Comparison of ENCODE assay signal across 1 cellular context in the genomic region with DNA sequence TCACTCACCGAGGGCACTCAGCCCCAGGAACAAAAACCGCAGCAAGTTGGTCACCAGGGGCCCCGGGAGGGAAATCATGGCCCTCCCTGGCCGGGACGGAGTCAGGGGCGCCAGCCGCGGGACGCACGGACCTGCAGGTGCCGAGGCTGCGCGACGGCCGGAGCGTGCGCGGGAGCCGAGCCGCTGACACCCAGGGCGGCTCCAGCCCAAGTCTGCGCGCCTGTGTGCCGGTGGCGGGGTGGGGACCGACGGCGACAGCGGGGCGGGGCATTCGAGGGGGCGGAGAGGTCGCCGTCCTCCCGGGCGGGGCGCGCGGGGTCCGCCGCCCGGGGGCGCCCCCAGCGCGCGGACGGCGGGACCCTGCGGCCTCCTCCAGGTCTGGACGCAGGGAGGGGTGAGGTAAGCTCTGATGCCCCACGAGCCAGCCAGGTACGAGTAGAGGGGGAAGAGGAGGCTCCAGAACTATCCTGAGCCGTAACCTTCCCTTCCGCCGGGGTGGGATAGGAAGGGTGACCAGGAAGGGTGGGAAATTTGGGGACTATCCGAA.
TF ChIP-seq lines count a peak whose summit lies in the region.

A gene with protein sequence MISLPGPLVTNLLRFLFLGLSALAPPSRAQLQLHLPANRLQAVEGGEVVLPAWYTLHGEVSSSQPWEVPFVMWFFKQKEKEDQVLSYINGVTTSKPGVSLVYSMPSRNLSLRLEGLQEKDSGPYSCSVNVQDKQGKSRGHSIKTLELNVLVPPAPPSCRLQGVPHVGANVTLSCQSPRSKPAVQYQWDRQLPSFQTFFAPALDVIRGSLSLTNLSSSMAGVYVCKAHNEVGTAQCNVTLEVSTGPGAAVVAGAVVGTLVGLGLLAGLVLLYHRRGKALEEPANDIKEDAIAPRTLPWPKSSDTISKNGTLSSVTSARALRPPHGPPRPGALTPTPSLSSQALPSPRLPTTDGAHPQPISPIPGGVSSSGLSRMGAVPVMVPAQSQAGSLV (minus strand): TSS at position 214 of the 547 bp plus-strand sequence. CDS start 136 bp downstream, at position 78.

TF ChIP-seq in K562, 482 proteins besides CTCF, POLR2A, EP300 and RAD21 (continued from another document and continues in another):
- TF ChIP-seq, protein P1, sequence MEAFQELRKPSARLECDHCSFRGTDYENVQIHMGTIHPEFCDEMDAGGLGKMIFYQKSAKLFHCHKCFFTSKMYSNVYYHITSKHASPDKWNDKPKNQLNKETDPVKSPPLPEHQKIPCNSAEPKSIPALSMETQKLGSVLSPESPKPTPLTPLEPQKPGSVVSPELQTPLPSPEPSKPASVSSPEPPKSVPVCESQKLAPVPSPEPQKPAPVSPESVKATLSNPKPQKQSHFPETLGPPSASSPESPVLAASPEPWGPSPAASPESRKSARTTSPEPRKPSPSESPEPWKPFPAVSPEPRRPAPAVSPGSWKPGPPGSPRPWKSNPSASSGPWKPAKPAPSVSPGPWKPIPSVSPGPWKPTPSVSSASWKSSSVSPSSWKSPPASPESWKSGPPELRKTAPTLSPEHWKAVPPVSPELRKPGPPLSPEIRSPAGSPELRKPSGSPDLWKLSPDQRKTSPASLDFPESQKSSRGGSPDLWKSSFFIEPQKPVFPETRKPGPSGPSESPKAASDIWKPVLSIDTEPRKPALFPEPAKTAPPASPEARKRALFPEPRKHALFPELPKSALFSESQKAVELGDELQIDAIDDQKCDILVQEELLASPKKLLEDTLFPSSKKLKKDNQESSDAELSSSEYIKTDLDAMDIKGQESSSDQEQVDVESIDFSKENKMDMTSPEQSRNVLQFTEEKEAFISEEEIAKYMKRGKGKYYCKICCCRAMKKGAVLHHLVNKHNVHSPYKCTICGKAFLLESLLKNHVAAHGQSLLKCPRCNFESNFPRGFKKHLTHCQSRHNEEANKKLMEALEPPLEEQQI (IDR thresholded peaks at IDR 0.05) = no peak
- TF ChIP-seq, protein P2, sequence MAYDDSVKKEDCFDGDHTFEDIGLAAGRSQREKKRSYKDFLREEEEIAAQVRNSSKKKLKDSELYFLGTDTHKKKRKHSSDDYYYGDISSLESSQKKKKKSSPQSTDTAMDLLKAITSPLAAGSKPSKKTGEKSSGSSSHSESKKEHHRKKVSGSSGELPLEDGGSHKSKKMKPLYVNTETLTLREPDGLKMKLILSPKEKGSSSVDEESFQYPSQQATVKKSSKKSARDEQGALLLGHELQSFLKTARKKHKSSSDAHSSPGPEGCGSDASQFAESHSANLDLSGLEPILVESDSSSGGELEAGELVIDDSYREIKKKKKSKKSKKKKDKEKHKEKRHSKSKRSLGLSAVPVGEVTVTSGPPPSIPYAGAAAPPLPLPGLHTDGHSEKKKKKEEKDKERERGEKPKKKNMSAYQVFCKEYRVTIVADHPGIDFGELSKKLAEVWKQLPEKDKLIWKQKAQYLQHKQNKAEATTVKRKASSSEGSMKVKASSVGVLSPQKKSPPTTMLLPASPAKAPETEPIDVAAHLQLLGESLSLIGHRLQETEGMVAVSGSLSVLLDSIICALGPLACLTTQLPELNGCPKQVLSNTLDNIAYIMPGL (CRISPR knock-in tag; IDR thresholded peaks at IDR 0.05) = 0 out of 2 replicates have a peak, but pooled peaks have one; percentile 45
- TF ChIP-seq MTA2 (IDR thresholded peaks at IDR 0.05; ENCODE audit: low read depth) (no peak), CREBBP (IDR thresholded peaks at IDR 0.05; ENCODE audit: low read depth, low read length) (no peak), ZNF197 (CRISPR knock-in tag; IDR thresholded peaks at IDR 0.05; ENCODE audit: low read depth) (no peak), RBBP5 (IDR thresholded peaks at IDR 0.05; ENCODE audit: borderline replicate concordance, insufficient read depth, low read length, poor library complexity, severe bottlenecking) (no peak), KHSRP (IDR thresholded peaks at IDR 0.05) (no peak), RFX7 (CRISPR knock-in tag; IDR thresholded peaks at IDR 0.05) (no peak), ZNF589 (CRISPR knock-in tag; IDR thresholded peaks at IDR 0.05; ENCODE audit: low read depth) (no peak), HSF4 (CRISPR knock-in tag; IDR thresholded peaks at IDR 0.05; ENCODE audit: borderline replicate concordance) (no peak), RHOXF2B (CRISPR knock-in tag; conservative IDR thresholded peaks at IDR 0.05) (no peak), NCOA4 (IDR thresholded peaks at IDR 0.05; ENCODE audit: partially characterized antibody) (no peak), ZNF696 (CRISPR knock-in tag; conservative IDR thresholded peaks at IDR 0.05) (no peak), FOSL1 (tag; conservative IDR thresholded peaks at IDR 0.05) (no peak), SMARCC2 (IDR thresholded peaks at IDR 0.05; ENCODE audit: low read depth) (no peak), NR4A1 (CRISPR knock-in tag; IDR thresholded peaks at IDR 0.05) (no peak), NR4A1 (tag; IDR thresholded peaks at IDR 0.05) (no peak), ZNF445 (CRISPR knock-in tag; IDR thresholded peaks at IDR 0.05; ENCODE audit: low read depth) (no peak), HMGN3 (IDR thresholded peaks at IDR 0.05; ENCODE audit: borderline replicate concordance, extremely low read depth, insufficient read length, low read depth, low read length) (no peak), LEF1 (IDR thresholded peaks at IDR 0.05) (no peak), SMC3 (conservative IDR thresholded peaks at IDR 0.05; ENCODE audit: insufficient read depth, low read depth, low read length) (no peak), SNRNP70 (optimal IDR thresholded peaks at IDR 0.05; ENCODE audit: low read depth, low read length) (no peak), ELF2 (CRISPR knock-in tag; IDR thresholded peaks at IDR 0.05) (no peak), RBM17 (IDR thresholded peaks at IDR 0.05; ENCODE audit: borderline replicate concordance, low read depth, low read length) (no peak), ZNF707 (CRISPR knock-in tag; conservative IDR thresholded peaks at IDR 0.05) (no peak), GTF2F1 (IDR thresholded peaks at IDR 0.05; ENCODE audit: low read depth, low read length) (no peak), NFIX (CRISPR knock-in tag; IDR thresholded peaks at IDR 0.05; ENCODE audit: low read depth) (no peak), DPF2 (IDR thresholded peaks at IDR 0.05) (no peak), ESRRB (CRISPR knock-in tag; IDR thresholded peaks at IDR 0.05; ENCODE audit: borderline replicate concordance) (no peak)
- TF ChIP-seq, protein P3, sequence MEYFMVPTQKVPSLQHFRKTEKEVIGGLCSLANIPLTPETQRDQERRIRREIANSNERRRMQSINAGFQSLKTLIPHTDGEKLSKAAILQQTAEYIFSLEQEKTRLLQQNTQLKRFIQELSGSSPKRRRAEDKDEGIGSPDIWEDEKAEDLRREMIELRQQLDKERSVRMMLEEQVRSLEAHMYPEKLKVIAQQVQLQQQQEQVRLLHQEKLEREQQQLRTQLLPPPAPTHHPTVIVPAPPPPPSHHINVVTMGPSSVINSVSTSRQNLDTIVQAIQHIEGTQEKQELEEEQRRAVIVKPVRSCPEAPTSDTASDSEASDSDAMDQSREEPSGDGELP (CRISPR knock-in tag; IDR thresholded peaks at IDR 0.05; ENCODE audit: borderline replicate concordance) = no peak
- TF ChIP-seq, protein P4, sequence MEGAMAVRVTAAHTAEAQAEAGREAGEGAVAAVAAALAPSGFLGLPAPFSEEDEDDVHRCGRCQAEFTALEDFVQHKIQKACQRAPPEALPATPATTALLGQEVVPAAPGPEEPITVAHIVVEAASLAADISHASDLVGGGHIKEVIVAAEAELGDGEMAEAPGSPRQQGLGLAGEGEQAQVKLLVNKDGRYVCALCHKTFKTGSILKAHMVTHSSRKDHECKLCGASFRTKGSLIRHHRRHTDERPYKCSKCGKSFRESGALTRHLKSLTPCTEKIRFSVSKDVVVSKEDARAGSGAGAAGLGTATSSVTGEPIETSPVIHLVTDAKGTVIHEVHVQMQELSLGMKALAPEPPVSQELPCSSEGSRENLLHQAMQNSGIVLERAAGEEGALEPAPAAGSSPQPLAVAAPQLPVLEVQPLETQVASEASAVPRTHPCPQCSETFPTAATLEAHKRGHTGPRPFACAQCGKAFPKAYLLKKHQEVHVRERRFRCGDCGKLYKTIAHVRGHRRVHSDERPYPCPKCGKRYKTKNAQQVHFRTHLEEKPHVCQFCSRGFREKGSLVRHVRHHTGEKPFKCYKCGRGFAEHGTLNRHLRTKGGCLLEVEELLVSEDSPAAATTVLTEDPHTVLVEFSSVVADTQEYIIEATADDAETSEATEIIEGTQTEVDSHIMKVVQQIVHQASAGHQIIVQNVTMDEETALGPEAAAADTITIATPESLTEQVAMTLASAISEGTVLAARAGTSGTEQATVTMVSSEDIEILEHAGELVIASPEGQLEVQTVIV (CRISPR knock-in tag; IDR thresholded peaks at IDR 0.05; ENCODE audit: borderline replicate concordance) = no peak
- TF ChIP-seq, protein P5, sequence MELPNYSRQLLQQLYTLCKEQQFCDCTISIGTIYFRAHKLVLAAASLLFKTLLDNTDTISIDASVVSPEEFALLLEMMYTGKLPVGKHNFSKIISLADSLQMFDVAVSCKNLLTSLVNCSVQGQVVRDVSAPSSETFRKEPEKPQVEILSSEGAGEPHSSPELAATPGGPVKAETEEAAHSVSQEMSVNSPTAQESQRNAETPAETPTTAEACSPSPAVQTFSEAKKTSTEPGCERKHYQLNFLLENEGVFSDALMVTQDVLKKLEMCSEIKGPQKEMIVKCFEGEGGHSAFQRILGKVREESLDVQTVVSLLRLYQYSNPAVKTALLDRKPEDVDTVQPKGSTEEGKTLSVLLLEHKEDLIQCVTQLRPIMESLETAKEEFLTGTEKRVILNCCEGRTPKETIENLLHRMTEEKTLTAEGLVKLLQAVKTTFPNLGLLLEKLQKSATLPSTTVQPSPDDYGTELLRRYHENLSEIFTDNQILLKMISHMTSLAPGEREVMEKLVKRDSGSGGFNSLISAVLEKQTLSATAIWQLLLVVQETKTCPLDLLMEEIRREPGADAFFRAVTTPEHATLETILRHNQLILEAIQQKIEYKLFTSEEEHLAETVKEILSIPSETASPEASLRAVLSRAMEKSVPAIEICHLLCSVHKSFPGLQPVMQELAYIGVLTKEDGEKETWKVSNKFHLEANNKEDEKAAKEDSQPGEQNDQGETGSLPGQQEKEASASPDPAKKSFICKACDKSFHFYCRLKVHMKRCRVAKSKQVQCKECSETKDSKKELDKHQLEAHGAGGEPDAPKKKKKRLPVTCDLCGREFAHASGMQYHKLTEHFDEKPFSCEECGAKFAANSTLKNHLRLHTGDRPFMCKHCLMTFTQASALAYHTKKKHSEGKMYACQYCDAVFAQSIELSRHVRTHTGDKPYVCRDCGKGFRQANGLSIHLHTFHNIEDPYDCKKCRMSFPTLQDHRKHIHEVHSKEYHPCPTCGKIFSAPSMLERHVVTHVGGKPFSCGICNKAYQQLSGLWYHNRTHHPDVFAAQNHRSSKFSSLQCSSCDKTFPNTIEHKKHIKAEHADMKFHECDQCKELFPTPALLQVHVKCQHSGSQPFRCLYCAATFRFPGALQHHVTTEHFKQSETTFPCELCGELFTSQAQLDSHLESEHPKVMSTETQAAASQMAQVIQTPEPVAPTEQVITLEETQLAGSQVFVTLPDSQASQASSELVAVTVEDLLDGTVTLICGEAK (IDR thresholded peaks at IDR 0.05) = no peak
- TF ChIP-seq, protein P5 (CRISPR knock-in tag; IDR thresholded peaks at IDR 0.05) = no peak
- TF ChIP-seq, protein P6, sequence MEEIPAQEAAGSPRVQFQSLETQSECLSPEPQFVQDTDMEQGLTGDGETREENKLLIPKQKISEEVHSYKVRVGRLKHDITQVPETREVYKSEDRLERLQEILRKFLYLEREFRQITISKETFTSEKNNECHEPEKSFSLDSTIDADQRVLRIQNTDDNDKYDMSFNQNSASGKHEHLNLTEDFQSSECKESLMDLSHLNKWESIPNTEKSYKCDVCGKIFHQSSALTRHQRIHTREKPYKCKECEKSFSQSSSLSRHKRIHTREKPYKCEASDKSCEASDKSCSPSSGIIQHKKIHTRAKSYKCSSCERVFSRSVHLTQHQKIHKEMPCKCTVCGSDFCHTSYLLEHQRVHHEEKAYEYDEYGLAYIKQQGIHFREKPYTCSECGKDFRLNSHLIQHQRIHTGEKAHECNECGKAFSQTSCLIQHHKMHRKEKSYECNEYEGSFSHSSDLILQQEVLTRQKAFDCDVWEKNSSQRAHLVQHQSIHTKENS (CRISPR knock-in tag; IDR thresholded peaks at IDR 0.05) = no peak
